Comparison of ENCODE assay signal across 8 cellular contexts in the genomic region with DNA sequence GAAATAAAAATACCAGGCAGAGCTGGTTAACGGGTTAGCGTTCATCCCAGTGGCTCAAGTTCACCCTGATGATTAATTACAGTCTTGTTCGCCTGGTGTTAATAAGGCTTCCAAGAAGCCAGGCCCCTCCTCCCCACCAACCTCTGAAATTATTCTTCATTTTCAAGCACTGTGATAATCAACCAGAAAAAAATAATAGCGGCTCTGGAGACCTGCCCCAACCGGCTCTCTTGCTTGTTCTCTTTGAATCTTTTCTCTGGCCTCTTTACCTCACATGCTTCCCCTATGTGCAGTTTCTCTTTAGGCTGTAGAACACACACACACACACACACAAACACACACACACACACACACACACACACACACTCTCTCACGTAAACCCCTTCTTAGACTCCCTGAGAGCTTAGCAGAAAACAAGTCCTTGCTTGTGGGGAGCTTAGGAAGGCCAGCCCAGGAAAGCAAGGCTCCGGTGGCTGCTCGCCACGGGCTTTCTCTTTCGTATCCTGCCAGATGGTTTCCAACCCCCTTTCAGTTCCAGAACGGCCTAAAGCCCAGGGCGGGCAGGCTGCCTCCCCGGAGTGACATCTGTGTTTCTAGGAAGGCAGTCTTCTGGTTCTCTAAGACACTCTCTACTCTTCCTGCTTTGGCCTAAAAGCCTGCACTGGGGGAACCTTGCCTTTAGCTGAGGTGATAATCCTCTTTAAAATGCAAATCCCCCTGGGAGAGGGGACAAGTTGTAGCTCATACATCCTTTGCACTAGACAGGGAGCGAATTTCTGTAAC.
DNase-seq lines count a peak whose midpoint lies in the region; ATAC-seq and TF ChIP-seq lines count a peak whose summit lies in the region.

No MANE protein-coding gene starts in this region.

- H3K4me3 ChIP-seq in fibroblast of lung (replicated peaks in 1 of 4; ENCODE audit: control extremely low read depth in 1 of 4, insufficient read depth in 1 of 4, low read depth in 3 of 4, low read length in 4 of 4) (peak overlapping the region in 2 of 4 experiments; percentile 5 to 23), neural progenitor cell (no peak overlapping the region), tibial artery (peak overlapping the region in 1 of 2 donors; percentile 12)

- H3K4me1 Mint-ChIP-seq in neural progenitor cell, result peaks cover 14% of the 10 kb centered on the region

- H3K27ac ChIP-seq in fibroblast of lung (ENCODE audit: insufficient read depth, low read length) (peak overlapping the region; percentile 55), neural progenitor cell (peak overlapping the region; percentile 95), tibial artery (peak overlapping the region; percentile 79 to 88)

- H3K27me3 ChIP-seq in fibroblast of lung (ENCODE audit: control insufficient read depth, insufficient read depth, low read length), result no peaks in the 10 kb centered on the region
- no peaks in the 10 kb centered on the region for H3K27me3 ChIP-seq in neural progenitor cell
- H3K27me3 ChIP-seq in tibial artery, result no peaks in the 10 kb centered on the region

- peak; percentile 93 for ATAC-seq in GM21528 (IDR thresholded peaks at IDR 0.05; ENCODE audit: low FRiP score, unreplicated experiment)

- no peaks in the 10 kb centered on the region for H3K27me3 Mint-ChIP-seq in neural progenitor cell (ENCODE audit: insufficient read depth, low read depth)

- H4K20me1 ChIP-seq in fibroblast of lung (ENCODE audit: control insufficient read depth, extremely low read depth, insufficient read depth, low read length), result no peaks in the 10 kb centered on the region
- H4K20me1 ChIP-seq in neural progenitor cell (ENCODE audit: low read depth), result no peaks in the 10 kb centered on the region

- H3F3A ChIP-seq in neural progenitor cell (ENCODE audit: low read depth), result peaks cover 51% of the 10 kb centered on the region

- H3K9ac ChIP-seq in fibroblast of lung (ENCODE audit: insufficient read depth, low read length) (no peak overlapping the region), neural progenitor cell (no peak overlapping the region)

- no peaks in the 10 kb centered on the region for H3K9me3 Mint-ChIP-seq in neural progenitor cell

- peaks cover 8% of the 10 kb centered on the region for H3K4me1 ChIP-seq in fibroblast of lung (ENCODE audit: control insufficient read depth, extremely low read depth, insufficient read depth, low read length)
- H3K4me1 ChIP-seq in neural progenitor cell, result peaks cover 39% of the 10 kb centered on the region
- H3K4me1 ChIP-seq in tibial artery, result peaks cover 0 to 42% (median 32%) of the 10 kb centered on the region in 4 donors

- TF ChIP-seq CTCF in fibroblast of lung (conservative IDR thresholded peaks at IDR 0.05 in 1 of 2, IDR thresholded peaks at IDR 0.05 in 1 of 2; ENCODE audit: low read depth in 1 of 2, low read length in 2 of 2) (no peak), neural progenitor cell (IDR thresholded peaks at IDR 0.05) (no peak), tibial artery (IDR thresholded peaks at IDR 0.05) (no peak)

- H3K4me3 Mint-ChIP-seq in neural progenitor cell, result no peak overlapping the region

- H3K79me2 ChIP-seq in fibroblast of lung (ENCODE audit: control insufficient read depth, insufficient read depth, low read length) (no peaks in the 10 kb centered on the region), neural progenitor cell (ENCODE audit: low read depth) (no peaks in the 10 kb centered on the region)

- H2AFZ ChIP-seq in fibroblast of lung (ENCODE audit: low read length), result peak overlapping the region; percentile 65
- no peak overlapping the region for H2AFZ ChIP-seq in neural progenitor cell (replicated peaks)

- H3K27ac Mint-ChIP-seq in neural progenitor cell, result no peak overlapping the region

- peak; percentile 92 for DNase-seq in DMS79 treated with DMSO at 0.1 percent for 48 hours (lab: John Stamatoyannopoulos, UW)
- DNase-seq in Kasumi-1 (lab: John Stamatoyannopoulos, UW), result peak; percentile 83 to 88
- DNase-seq in activated T-cell treated with anti-CD3 and anti-CD28 coated beads for 24 hours (ENCODE audit: low read depth), result peak; percentile 17
- DNase-seq in fibroblast of lung (ENCODE audit: low read depth in 2 of 2), result peak; percentile 68 to 73
- peak; percentile 90 for DNase-seq in neural progenitor cell (ENCODE audit: low spot score)
- peak; percentile 56 to 81 for DNase-seq in tibial artery
- DNase-seq in NCI-H2029 (lab: John Stamatoyannopoulos, UW), result no peak

- no peaks in the 10 kb centered on the region for H3K36me3 Mint-ChIP-seq in neural progenitor cell

- H3K4me2 ChIP-seq in fibroblast of lung (ENCODE audit: extremely low read depth, insufficient read depth, low read length) (peak overlapping the region; percentile 78), neural progenitor cell (peak overlapping the region; percentile 64)

- intact Hi-C loops in tibial artery (cut with DNase I; ENCODE audit: low total_unique reads), result no loop called here

- H3K9me3 ChIP-seq in fibroblast of lung (ENCODE audit: control insufficient read depth, insufficient read depth, low read depth, low read length), result no peaks in the 10 kb centered on the region
- no peaks in the 10 kb centered on the region for H3K9me3 ChIP-seq in neural progenitor cell (ENCODE audit: low read depth)
- no peaks in the 10 kb centered on the region for H3K9me3 ChIP-seq in tibial artery

- H3K36me3 ChIP-seq in fibroblast of lung (ENCODE audit: control insufficient read depth, insufficient read depth, low read length) (no peaks in the 10 kb centered on the region), neural progenitor cell (no peaks in the 10 kb centered on the region), tibial artery (no peaks in the 10 kb centered on the region)
